1 cellular context compared by ENCODE assay signal in genomic region chr12:1083086-1083887, GRCh38.
TF ChIP-seq lines count a peak whose summit lies in the region.

No MANE protein-coding gene starts in this region.

TF ChIP-seq in HepG2, 621 proteins besides CTCF, POLR2A, EP300 and RAD21 (continued from another document):
- TF ChIP-seq MED1 (CRISPR knock-in tag; IDR thresholded peaks at IDR 0.05) (no peak), ZNF138 (CRISPR knock-in tag; IDR thresholded peaks at IDR 0.05; ENCODE audit: low read depth) (no peak)
TF ChIP-seq in HepG2: peak in this region for 0.
